12 cellular contexts compared by ENCODE assay signal in the genomic region with DNA sequence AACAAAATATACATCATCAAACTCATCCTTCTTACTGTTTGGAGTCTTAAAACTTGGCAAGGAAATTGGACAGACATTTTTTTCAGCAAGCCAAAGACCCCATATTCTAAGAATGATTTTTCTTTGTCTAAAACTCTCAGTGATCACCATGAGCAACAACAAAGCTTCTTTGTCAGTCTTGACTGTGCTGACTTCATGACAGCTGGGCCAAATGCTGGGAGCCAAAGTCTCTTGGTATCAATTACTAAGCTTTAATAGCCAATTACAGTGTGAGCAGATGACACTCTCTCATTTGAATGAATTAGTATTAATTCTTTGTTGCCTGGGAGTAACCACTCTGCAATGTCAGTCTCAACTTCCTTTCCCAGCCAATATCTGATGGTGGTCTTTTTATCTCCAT. TPM values are rescaled to one million over a fixed set of nuclear protein-coding genes. Genes with fewer than 3 reads are reported as not detected.
DNase-seq lines count a peak whose midpoint lies in the region; ATAC-seq lines count a peak whose summit lies in the region.
"Had no signal": no experiment of that assay in that cellular context is flagged by ENCODE, and none has a peak within 500 bp of the region (broad histone marks: within the 10 kb centered on the region; RNA-seq: fewer than 3 reads in every experiment).

No MANE protein-coding gene starts in this region.

- ATAC-seq in HG02763 (IDR thresholded peaks at IDR 0.05; ENCODE audit: unreplicated experiment): no peak
- no peak for ATAC-seq in GM18867 (IDR thresholded peaks at IDR 0.05; ENCODE audit: unreplicated experiment)
- ATAC-seq: effector memory CD8-positive, alpha-beta T cell; psoas muscle had no signal

- DNase-seq in LHCN-M2 (ENCODE audit: low read depth) (peak; percentile 41), NCI-H82 treated with DMSO at 0.1 percent for 48 hours (lab: John Stamatoyannopoulos, UW; ENCODE audit: unreplicated experiment) (peak; percentile 91), head of caudate nucleus (peak in 39 of 42 donors; percentile 11 to 88 (median 57)), putamen (ENCODE audit: low spot score) (peak; percentile 88), cerebellar nuclear complex (lab: John Stamatoyannopoulos, UW) (no peak)
- DNase-seq: activated CD4-positive, alpha-beta T cell treated with anti-CD3 and anti-CD28 coated beads for 1 hour; activated gamma-delta T cell; effector memory CD8-positive, alpha-beta T cell; psoas muscle; spleen had no signal

- intact Hi-C loops in head of caudate nucleus (cut with DNase I): loop anchor here (10.0 kb wide), 1 partner anchor 149 kb away; no protein-coding TSS in a partner anchor

RNA-seq across cellular contexts. Expression of a gene that starts 48.1 kb away (rescaled TPM):
- 14.2 and 17.2 TPM in 2 replicates for total RNA-seq in LHCN-M2 (2014; rRNA removed)
- polyA plus RNA-seq in LHCN-M2 (2012): 5.9 TPM

Comparison
In these comparisons a context has a peak if more than half of its experiments do, and no peak if none do; other contexts are left out.
1. DNase-seq: peak in LHCN-M2 (single experiment), NCI-H82 treated with DMSO at 0.1 percent for 48 hours (single experiment), head of caudate nucleus (39 of 42) and putamen (single experiment); none in cerebellar nuclear complex (0 of 2).